ENCODE assay signal across 2 cellular contexts in the genomic region with DNA sequence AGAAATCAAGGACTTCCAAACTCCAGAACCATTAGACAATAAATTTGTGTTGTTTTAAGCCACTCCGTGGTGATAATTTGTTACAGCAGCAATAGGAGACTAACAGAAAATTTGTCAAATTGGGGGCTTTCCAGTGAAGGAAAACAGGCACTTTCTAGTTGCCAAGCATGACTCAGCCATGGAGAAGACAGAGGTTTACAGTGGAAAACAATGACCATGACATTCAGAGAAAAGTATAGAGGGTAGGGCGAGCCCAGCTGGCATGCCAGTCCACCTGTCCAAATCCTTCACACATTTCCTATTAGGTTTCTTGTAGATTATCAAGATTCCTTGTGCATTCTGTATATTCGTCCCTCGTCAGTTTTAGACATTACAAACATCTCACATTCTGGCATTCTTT.
A peak's percentile ranks its signal among the peaks of the same experiment; 100 is the strongest.
TF ChIP-seq lines count a peak whose summit lies in the region.

No MANE protein-coding gene starts in this region.

TF ChIP-seq in SK-N-SH, 30 proteins besides CTCF, POLR2A, EP300 and RAD21 (continued from another document):
- TF ChIP-seq MEF2A (IDR thresholded peaks at IDR 0.05; ENCODE audit: borderline replicate concordance, low read depth) (no peak), NFIC (IDR thresholded peaks at IDR 0.05; ENCODE audit: borderline replicate concordance) (peak; percentile 32; the same call in 1 of the 2 replicates), RCOR1 (IDR thresholded peaks at IDR 0.05; ENCODE audit: low read length) (no peak)
- TF ChIP-seq, protein P1, sequence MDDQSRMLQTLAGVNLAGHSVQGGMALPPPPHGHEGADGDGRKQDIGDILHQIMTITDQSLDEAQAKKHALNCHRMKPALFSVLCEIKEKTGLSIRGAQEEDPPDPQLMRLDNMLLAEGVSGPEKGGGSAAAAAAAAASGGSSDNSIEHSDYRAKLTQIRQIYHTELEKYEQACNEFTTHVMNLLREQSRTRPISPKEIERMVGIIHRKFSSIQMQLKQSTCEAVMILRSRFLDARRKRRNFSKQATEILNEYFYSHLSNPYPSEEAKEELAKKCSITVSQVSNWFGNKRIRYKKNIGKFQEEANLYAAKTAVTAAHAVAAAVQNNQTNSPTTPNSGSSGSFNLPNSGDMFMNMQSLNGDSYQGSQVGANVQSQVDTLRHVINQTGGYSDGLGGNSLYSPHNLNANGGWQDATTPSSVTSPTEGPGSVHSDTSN (IDR thresholded peaks at IDR 0.05), result peak; percentile 24; the same call in 1 of the 2 replicates

TF ChIP-seq in SK-N-SH treated with all-trans-retinoic acid at 6 μM for 48 hours, 23 proteins besides CTCF, POLR2A, EP300 and RAD21 (continued from another document):
- TF ChIP-seq, protein P2, sequence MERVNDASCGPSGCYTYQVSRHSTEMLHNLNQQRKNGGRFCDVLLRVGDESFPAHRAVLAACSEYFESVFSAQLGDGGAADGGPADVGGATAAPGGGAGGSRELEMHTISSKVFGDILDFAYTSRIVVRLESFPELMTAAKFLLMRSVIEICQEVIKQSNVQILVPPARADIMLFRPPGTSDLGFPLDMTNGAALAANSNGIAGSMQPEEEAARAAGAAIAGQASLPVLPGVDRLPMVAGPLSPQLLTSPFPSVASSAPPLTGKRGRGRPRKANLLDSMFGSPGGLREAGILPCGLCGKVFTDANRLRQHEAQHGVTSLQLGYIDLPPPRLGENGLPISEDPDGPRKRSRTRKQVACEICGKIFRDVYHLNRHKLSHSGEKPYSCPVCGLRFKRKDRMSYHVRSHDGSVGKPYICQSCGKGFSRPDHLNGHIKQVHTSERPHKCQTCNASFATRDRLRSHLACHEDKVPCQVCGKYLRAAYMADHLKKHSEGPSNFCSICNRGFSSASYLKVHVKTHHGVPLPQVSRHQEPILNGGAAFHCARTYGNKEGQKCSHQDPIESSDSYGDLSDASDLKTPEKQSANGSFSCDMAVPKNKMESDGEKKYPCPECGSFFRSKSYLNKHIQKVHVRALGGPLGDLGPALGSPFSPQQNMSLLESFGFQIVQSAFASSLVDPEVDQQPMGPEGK (CRISPR knock-in tag; IDR thresholded peaks at IDR 0.05; ENCODE audit: borderline replicate concordance), result no peak
- TF ChIP-seq ZNF8 (CRISPR knock-in tag; IDR thresholded peaks at IDR 0.05) (no peak), ZNF70 (CRISPR knock-in tag; IDR thresholded peaks at IDR 0.05) (no peak), ZFP3 (CRISPR knock-in tag; IDR thresholded peaks at IDR 0.05) (no peak), TCF4 (CRISPR knock-in tag; IDR thresholded peaks at IDR 0.05; ENCODE audit: borderline replicate concordance) (no peak), ISL1 (CRISPR knock-in tag; IDR thresholded peaks at IDR 0.05) (no peak), POU6F1 (CRISPR knock-in tag; IDR thresholded peaks at IDR 0.05; ENCODE audit: borderline replicate concordance, low read depth) (no peak), ARNTL (CRISPR knock-in tag; IDR thresholded peaks at IDR 0.05; ENCODE audit: borderline replicate concordance, low read depth) (no peak), SNAI2 (CRISPR knock-in tag; IDR thresholded peaks at IDR 0.05) (no peak), CSRNP3 (CRISPR knock-in tag; IDR thresholded peaks at IDR 0.05) (no peak), ZC3H10 (CRISPR knock-in tag; IDR thresholded peaks at IDR 0.05) (no peak), CSDC2 (CRISPR knock-in tag; IDR thresholded peaks at IDR 0.05) (no peak), PPARA (CRISPR knock-in tag; IDR thresholded peaks at IDR 0.05; ENCODE audit: borderline replicate concordance) (no peak)
